18 cellular contexts compared by ENCODE assay signal in the genomic region with DNA sequence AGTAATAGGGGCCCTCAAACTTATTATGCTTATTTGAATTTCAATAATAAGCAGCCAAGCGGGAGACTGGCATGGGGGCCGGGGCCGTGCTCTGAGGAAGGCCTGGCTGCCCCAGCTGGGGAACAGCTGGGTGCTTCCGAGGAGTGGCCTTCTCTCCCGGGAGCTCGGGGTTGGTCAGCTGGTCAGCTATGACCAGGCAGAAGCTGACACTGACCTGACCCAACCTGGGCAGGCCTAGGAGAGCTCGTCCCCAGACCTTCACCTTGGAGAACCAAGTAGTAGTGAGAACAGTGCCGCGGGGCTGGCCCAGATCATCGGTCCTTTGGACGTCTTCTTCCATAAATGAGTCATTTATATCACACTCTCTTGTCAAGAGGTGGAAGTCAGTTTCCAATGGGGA.
"Had no signal": no experiment of that assay in that cellular context is flagged by ENCODE, and none has a peak within 500 bp of the region (broad histone marks: within the 10 kb centered on the region; RNA-seq: fewer than 3 reads in every experiment).

No MANE protein-coding gene starts in this region.

- ATAC-seq: activated T-helper 17 cell treated with anti-CD3 and anti-CD28 coated beads, Interleukin-2, amount 50 U/mL, for 72 hours; foreskin keratinocyte; left lung had no signal

- H3K27ac ChIP-seq: coronary artery, foreskin keratinocyte, left lung, prostate gland, stomach, suprapubic skin, tibial nerve, WERI-Rb-1 had no signal

- H3K36me3 ChIP-seq: left lung, prostate gland, stomach, suprapubic skin, tibial nerve had no signal

- FAIRE-seq: bronchial epithelial cell, TTC549 had no signal

- H3K9me3 ChIP-seq: left lung, prostate gland, stomach, suprapubic skin, tibial nerve had no signal

- H3K4me1 ChIP-seq: foreskin keratinocyte, left lung, prostate gland, stomach had no signal

- H3K36me3 Mint-ChIP-seq: naive B cell had no signal

- H3K4me1 Mint-ChIP-seq: activated T-helper 17 cell treated with anti-CD3 and anti-CD28 coated beads, Interleukin-2, amount 50 U/mL, for 72 hours had no signal

- H3K4me3 Mint-ChIP-seq: activated T-helper 17 cell treated with anti-CD3 and anti-CD28 coated beads, Interleukin-2, amount 50 U/mL, for 72 hours; naive B cell had no signal

- H3K9me3 Mint-ChIP-seq: activated T-helper 17 cell treated with anti-CD3 and anti-CD28 coated beads, Interleukin-2, amount 50 U/mL, for 72 hours; naive B cell had no signal

- H3K4me3 ChIP-seq: coronary artery, left lung, lung, prostate gland, stomach, suprapubic skin, tibial nerve had no signal

- H3K27me3 ChIP-seq: foreskin keratinocyte, left lung, stomach, suprapubic skin, tibial nerve had no signal

- H3K27me3 Mint-ChIP-seq: activated T-helper 17 cell treated with anti-CD3 and anti-CD28 coated beads, Interleukin-2, amount 50 U/mL, for 72 hours; naive B cell had no signal

- H3K27ac Mint-ChIP-seq: activated T-helper 17 cell treated with anti-CD3 and anti-CD28 coated beads, Interleukin-2, amount 50 U/mL, for 72 hours had no signal

- DNase-seq: activated CD4-positive, alpha-beta T cell treated with anti-CD3 and anti-CD28 coated beads for 1 hour; activated naive CD4-positive, alpha-beta T cell treated with Interleukin-2 at 50 U/mL for 16 hours; activated T-cell treated with anti-CD3 and anti-CD28 coated beads, Interleukin-2, amount 50 U/mL, for 1 hour; amygdala; foreskin keratinocyte; kidney glomerular epithelial cell; left lung; naive B cell; stomach; WERI-Rb-1 had no signal
